In genomic region chr9:6551126-6551525, GRCh38 we compare ENCODE assay signal across 24 cellular contexts.
DNase-seq lines count a peak whose midpoint lies in the region; ATAC-seq and TF ChIP-seq lines count a peak whose summit lies in the region.
"Had no signal": no experiment of that assay in that cellular context is flagged by ENCODE, and none has a peak within 500 bp of the region (broad histone marks: within the 10 kb centered on the region; RNA-seq: fewer than 3 reads in every experiment).

No MANE protein-coding gene starts in this region.

- no peak overlapping the region for H3K27ac ChIP-seq in left ventricle myocardium inferior (replicated peaks)
- H3K27ac ChIP-seq: lower lobe of right lung, thyroid gland, WERI-Rb-1 had no signal

- TF ChIP-seq CTCF in left ventricle myocardium inferior (IDR thresholded peaks at IDR 0.05; ENCODE audit: borderline replicate concordance), result no peak

- no peaks in the 10 kb centered on the region for H3K9me3 ChIP-seq in left ventricle myocardium inferior (replicated peaks)
- H3K9me3 ChIP-seq: lower lobe of right lung, mucosa of descending colon, thyroid gland had no signal

- intact Hi-C loops in cardiac septum (cut with DNase I) (no loop called here), left ventricle myocardium inferior (cut with micrococcal nuclease) (no loop called here)

- H3K36me3 ChIP-seq in left ventricle myocardium inferior, result no peaks in the 10 kb centered on the region
- H3K36me3 ChIP-seq: lower lobe of right lung, thyroid gland, WERI-Rb-1 had no signal

- peaks cover 5% of the 10 kb centered on the region for H3K27me3 ChIP-seq in left ventricle myocardium inferior (ENCODE audit: low read depth)
- H3K27me3 ChIP-seq: thyroid gland had no signal

- no peak for ATAC-seq in GM21526 (IDR thresholded peaks at IDR 0.05; ENCODE audit: low FRiP score, unreplicated experiment)
- ATAC-seq: activated naive CD8-positive, alpha-beta T cell treated with anti-CD3 and anti-CD28 coated beads, Interleukin-2, amount 50 U/mL, for 24 hours; lower lobe of right lung; mucosa of descending colon; Panc1; stimulated activated naive CD8-positive, alpha-beta T cell treated with anti-CD3 and anti-CD28 coated beads, Interleukin-15, amount 100 ng/mL, for 72 hours had no signal

- H3K4me1 ChIP-seq in left ventricle myocardium inferior, result no peaks in the 10 kb centered on the region
- H3K4me1 ChIP-seq: lower lobe of right lung had no signal

- no peak overlapping the region for H3K4me3 ChIP-seq in left ventricle myocardium inferior
- H3K4me3 ChIP-seq: lower lobe of right lung, mucosa of descending colon, thyroid gland had no signal

- DNase-seq in NCI-H345 (lab: John Stamatoyannopoulos, UW) (peak; percentile 8), NCI-H345 treated with DMSO at 0.1 percent for 48 hours (lab: John Stamatoyannopoulos, UW; ENCODE audit: unreplicated experiment) (no peak), NCI-H2196 treated with DMSO at 0.1 percent for 48 hours (lab: John Stamatoyannopoulos, UW; ENCODE audit: unreplicated experiment) (peak; percentile 78), dermis blood vessel endothelial cell (peak; percentile 49), cardiac septum (ENCODE audit: low spot score) (no peak), left ventricle myocardium inferior (no peak), superior temporal gyrus (ENCODE audit: extremely low spot score) (no peak)
- DNase-seq: activated CD4-positive, alpha-beta T cell treated with anti-CD3 and anti-CD28 coated beads for 48 hours; activated naive CD8-positive, alpha-beta T cell treated with anti-CD3 and anti-CD28 coated beads, Interleukin-2, amount 50 U/mL, for 24 hours; activated T-cell treated with anti-CD3 and anti-CD28 coated beads, Interleukin-2, amount 50 U/mL, for 1 hour; AML-193; CD4-positive, alpha-beta memory T cell; DMS 273 treated with DMSO at 0.1 percent for 48 hours; lower lobe of right lung; mucosa of descending colon; NCI-H1436; NCI-H446; SIG-M5; stimulated activated naive CD8-positive, alpha-beta T cell treated with anti-CD3 and anti-CD28 coated beads, Interleukin-15, amount 100 ng/mL, for 72 hours; T1000; thyroid gland had no signal

Comparison
In these comparisons a context has a peak if more than half of its experiments do, and no peak if none do; other contexts are left out.
1. DNase-seq: peak in NCI-H345 (single experiment), NCI-H2196 treated with DMSO at 0.1 percent for 48 hours (single experiment) and dermis blood vessel endothelial cell (single experiment); none in NCI-H345 treated with DMSO at 0.1 percent for 48 hours (single experiment), cardiac septum (single experiment), left ventricle myocardium inferior (single experiment) and superior temporal gyrus (single experiment).